In the genomic region with DNA sequence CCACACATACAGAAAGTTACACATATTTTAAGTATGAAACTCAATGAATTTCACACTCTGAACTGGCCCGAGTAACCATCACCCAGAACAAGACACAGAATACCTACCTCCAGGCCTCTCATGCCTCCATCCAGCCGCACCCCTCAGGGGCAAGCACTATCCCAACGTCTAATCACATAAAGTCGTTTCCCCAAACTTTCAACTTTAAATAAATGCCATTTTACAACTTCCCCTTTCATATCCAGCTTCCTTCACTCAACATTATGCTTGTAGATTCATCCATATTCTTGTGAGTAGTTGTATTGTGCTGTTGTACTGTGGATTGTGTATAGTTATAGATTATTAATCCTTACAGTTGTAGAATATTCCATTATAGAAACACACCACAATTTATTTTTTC, we compare ENCODE assay signal across 17 cellular contexts.
DNase-seq lines count a peak whose midpoint lies in the region; ATAC-seq and TF ChIP-seq lines count a peak whose summit lies in the region.
"Had no signal": no experiment of that assay in that cellular context is flagged by ENCODE, and none has a peak within 500 bp of the region (broad histone marks: within the 10 kb centered on the region; RNA-seq: fewer than 3 reads in every experiment).

No MANE protein-coding gene starts in this region.

- no CpG with 5 or more reads among the region's 4 CpGs for WGBS in H9 (ENCODE audit: extremely low coverage, insufficient read length, low lambda C conversion rate)

- H3K4ac ChIP-seq in H9 (ENCODE audit: low read depth, low read length), result no peak overlapping the region

- no peak overlapping the region for H3K27ac ChIP-seq in H9 (ENCODE audit: insufficient read length, low read depth, low read length)
- H3K27ac ChIP-seq: lower lobe of right lung had no signal

- H3K27me3 ChIP-seq in H9 (ENCODE audit: insufficient read depth, low read length), result no peaks in the 10 kb centered on the region
- H3K27me3 ChIP-seq: gastrocnemius medialis, transverse colon had no signal

- no peak overlapping the region for H4K5ac ChIP-seq in H9 (ENCODE audit: insufficient read length, low read depth, low read length)

- H3K23me2 ChIP-seq in H9 (ENCODE audit: insufficient read length, low read depth, low read length, poor library complexity, severe bottlenecking), result no peaks in the 10 kb centered on the region

- H3K4me1 ChIP-seq in H9 (ENCODE audit: insufficient read depth, low read length), result no peaks in the 10 kb centered on the region; the same call in 1 of the 2 replicates
- H3K4me1 ChIP-seq: lower lobe of right lung had no signal

- H3K36me3 Mint-ChIP-seq in activated naive CD8-positive, alpha-beta T cell, result no peaks in the 10 kb centered on the region
- peaks cover 2% of the 10 kb centered on the region for H3K36me3 Mint-ChIP-seq in activated naive CD8-positive, alpha-beta T cell treated with anti-CD3 and anti-CD28 coated beads for 36 hours
- no peaks in the 10 kb centered on the region for H3K36me3 Mint-ChIP-seq in activated CD4-positive, alpha-beta memory T cell treated with anti-CD3 and anti-CD28 coated beads, Interleukin-2, amount 10 ng/mL, durations not matched to agents 7 days and 5 days (ENCODE audit: low read depth)
- no peaks in the 10 kb centered on the region for H3K36me3 Mint-ChIP-seq in stimulated activated naive B cell treated with anti-CD40 and anti-IgM and Interleukin-4, amounts not matched to agents 10 μg/mL and 1 μg/mL and 100 μg/mL, for 72 hours
- no peaks in the 10 kb centered on the region; a peak in 1 of 7 replicates for H3K36me3 Mint-ChIP-seq in H9 (ENCODE audit: insufficient read depth in 1 of 3, low read depth in 3 of 3)
- H3K36me3 Mint-ChIP-seq in activated CD4-positive, alpha-beta T cell treated with anti-CD3 and anti-CD28 coated beads, Interleukin-2, amount 10 ng/mL, durations not matched to agents 7 days and 5 days (ENCODE audit: low read depth), result peaks cover 5% of the 10 kb centered on the region

- H3K27ac Mint-ChIP-seq in activated naive CD8-positive, alpha-beta T cell, result peak overlapping the region; percentile 42
- H3K27ac Mint-ChIP-seq in activated naive CD8-positive, alpha-beta T cell treated with anti-CD3 and anti-CD28 coated beads for 36 hours, result no peak overlapping the region
- H3K27ac Mint-ChIP-seq in activated CD4-positive, alpha-beta memory T cell treated with anti-CD3 and anti-CD28 coated beads, Interleukin-2, amount 10 ng/mL, durations not matched to agents 7 days and 5 days, result peak overlapping the region; percentile 47
- peak overlapping the region; percentile 78 for H3K27ac Mint-ChIP-seq in stimulated activated naive B cell treated with anti-CD40 and anti-IgM and Interleukin-4, amounts not matched to agents 10 μg/mL and 1 μg/mL and 100 μg/mL, for 72 hours
- H3K27ac Mint-ChIP-seq in H9, result no peak overlapping the region
- no peak overlapping the region for H3K27ac Mint-ChIP-seq in activated CD4-positive, alpha-beta T cell treated with anti-CD3 and anti-CD28 coated beads, Interleukin-2, amount 10 ng/mL, durations not matched to agents 7 days and 5 days

- no peak overlapping the region for H2BK20ac ChIP-seq in H9 (ENCODE audit: low read depth, low read length, poor library complexity, severe bottlenecking)

- H3T11ph ChIP-seq in H9 (ENCODE audit: low read length), result no peak overlapping the region

- no peak overlapping the region for H3K56ac ChIP-seq in H9 (ENCODE audit: insufficient read length, low read depth, low read length)

- no peak overlapping the region for H2AFZ ChIP-seq in H9 (ENCODE audit: low read length)

- no peaks in the 10 kb centered on the region for H3K9me3 Mint-ChIP-seq in activated naive CD8-positive, alpha-beta T cell (ENCODE audit: low read depth)
- H3K9me3 Mint-ChIP-seq in activated naive CD8-positive, alpha-beta T cell treated with anti-CD3 and anti-CD28 coated beads for 36 hours, result no peaks in the 10 kb centered on the region
- H3K9me3 Mint-ChIP-seq in activated CD4-positive, alpha-beta memory T cell treated with anti-CD3 and anti-CD28 coated beads, Interleukin-2, amount 10 ng/mL, durations not matched to agents 7 days and 5 days, result no peaks in the 10 kb centered on the region
- H3K9me3 Mint-ChIP-seq in stimulated activated naive B cell treated with anti-CD40 and anti-IgM and Interleukin-4, amounts not matched to agents 10 μg/mL and 1 μg/mL and 100 μg/mL, for 72 hours, result no peaks in the 10 kb centered on the region
- H3K9me3 Mint-ChIP-seq in H9, result no peaks in the 10 kb centered on the region
- peaks cover 6% of the 10 kb centered on the region for H3K9me3 Mint-ChIP-seq in activated CD4-positive, alpha-beta T cell treated with anti-CD3 and anti-CD28 coated beads, Interleukin-2, amount 10 ng/mL, durations not matched to agents 7 days and 5 days

- H2AK5ac ChIP-seq in H9 (ENCODE audit: insufficient read length, low read length), result no peak overlapping the region

- no peak overlapping the region for H3K18ac ChIP-seq in H9 (ENCODE audit: insufficient read length, low read depth, low read length)

- no peaks in the 10 kb centered on the region for H4K20me1 ChIP-seq in H9 (ENCODE audit: control insufficient read depth, insufficient read depth, insufficient read length)

- no peak overlapping the region for H4K8ac ChIP-seq in H9 (replicated peaks; ENCODE audit: insufficient read length, low read depth, low read length)

- no peak overlapping the region for H2BK120ac ChIP-seq in H9 (ENCODE audit: low read depth, low read length, poor library complexity, severe bottlenecking)

- H3K79me1 ChIP-seq in H9 (ENCODE audit: insufficient read depth, low read depth, low read length, poor library complexity, severe bottlenecking), result no peaks in the 10 kb centered on the region

- no peaks in the 10 kb centered on the region for H3K27me3 Mint-ChIP-seq in activated naive CD8-positive, alpha-beta T cell
- no peaks in the 10 kb centered on the region for H3K27me3 Mint-ChIP-seq in activated naive CD8-positive, alpha-beta T cell treated with anti-CD3 and anti-CD28 coated beads for 36 hours
- peaks cover 17% of the 10 kb centered on the region for H3K27me3 Mint-ChIP-seq in activated CD4-positive, alpha-beta memory T cell treated with anti-CD3 and anti-CD28 coated beads, Interleukin-2, amount 10 ng/mL, durations not matched to agents 7 days and 5 days
- H3K27me3 Mint-ChIP-seq in stimulated activated naive B cell treated with anti-CD40 and anti-IgM and Interleukin-4, amounts not matched to agents 10 μg/mL and 1 μg/mL and 100 μg/mL, for 72 hours, result no peaks in the 10 kb centered on the region
- peaks cover 4% of the 10 kb centered on the region; the same call in 1 of the 2 replicates for H3K27me3 Mint-ChIP-seq in H9 (ENCODE audit: low read depth)
- peaks cover 2% of the 10 kb centered on the region for H3K27me3 Mint-ChIP-seq in activated CD4-positive, alpha-beta T cell treated with anti-CD3 and anti-CD28 coated beads, Interleukin-2, amount 10 ng/mL, durations not matched to agents 7 days and 5 days

- CTCF ChIA-PET in activated CD4-positive, alpha-beta memory T cell treated with anti-CD3 and anti-CD28 coated beads, Interleukin-2, amount 10 ng/mL, durations not matched to agents 7 days and 5 days (lab: Charles Lee), result no interaction called here
- CTCF ChIA-PET in activated CD4-positive, alpha-beta T cell treated with anti-CD3 and anti-CD28 coated beads, Interleukin-2, amount 10 ng/mL, durations not matched to agents 7 days and 5 days (lab: Charles Lee), result interaction anchor here (1.0 to 1.3 kb wide), 2 partner anchors 20 to 191 kb away, joined by 3 to 5 read pairs; no protein-coding TSS in a partner anchor

- ATAC-seq in stimulated activated naive B cell treated with anti-CD40 and anti-IgM and Interleukin-4, amounts not matched to agents 10 μg/mL and 1 μg/mL and 100 μg/mL, for 72 hours (replicated peaks), result no peak
- ATAC-seq: gastrocnemius medialis, lower lobe of right lung, Right ventricle myocardium inferior had no signal

- H3K23ac ChIP-seq in H9 (ENCODE audit: insufficient read length, low read depth, low read length), result no peak overlapping the region

- H3K4me1 Mint-ChIP-seq in activated naive CD8-positive, alpha-beta T cell (ENCODE audit: low read depth), result peaks cover 21% of the 10 kb centered on the region
- peaks cover 23% of the 10 kb centered on the region for H3K4me1 Mint-ChIP-seq in activated naive CD8-positive, alpha-beta T cell treated with anti-CD3 and anti-CD28 coated beads for 36 hours
- peaks cover 30% of the 10 kb centered on the region for H3K4me1 Mint-ChIP-seq in activated CD4-positive, alpha-beta memory T cell treated with anti-CD3 and anti-CD28 coated beads, Interleukin-2, amount 10 ng/mL, durations not matched to agents 7 days and 5 days
- H3K4me1 Mint-ChIP-seq in stimulated activated naive B cell treated with anti-CD40 and anti-IgM and Interleukin-4, amounts not matched to agents 10 μg/mL and 1 μg/mL and 100 μg/mL, for 72 hours, result peaks cover 5 to 31% of the 10 kb centered on the region in 2 donors
- peaks cover 13 to 23% of the 10 kb centered on the region in 2 experiments; a peak in 3 of 4 replicates for H3K4me1 Mint-ChIP-seq in H9
- H3K4me1 Mint-ChIP-seq in activated CD4-positive, alpha-beta T cell treated with anti-CD3 and anti-CD28 coated beads, Interleukin-2, amount 10 ng/mL, durations not matched to agents 7 days and 5 days, result peaks cover 27% of the 10 kb centered on the region

- POLR2A ChIA-PET in activated CD4-positive, alpha-beta memory T cell treated with anti-CD3 and anti-CD28 coated beads, Interleukin-2, amount 10 ng/mL, durations not matched to agents 7 days and 5 days (lab: Charles Lee), result interaction anchor here (1.2 to 2.7 kb wide), 2 partner anchors 20 to 446 kb away, joined by 3 to 13 read pairs; no protein-coding TSS in a partner anchor
- POLR2A ChIA-PET in activated CD4-positive, alpha-beta T cell treated with anti-CD3 and anti-CD28 coated beads, Interleukin-2, amount 10 ng/mL, durations not matched to agents 7 days and 5 days (lab: Charles Lee), result interaction anchor here (0.6 kb wide), 1 partner anchor 273 kb away, joined by 3 read pairs; no protein-coding TSS in a partner anchor

- no peak overlapping the region for H4K91ac ChIP-seq in H9 (ENCODE audit: insufficient read length, low read depth, low read length)

- TF ChIP-seq CTCF in H9 (conservative IDR thresholded peaks at IDR 0.05), result no peak

- H2BK5ac ChIP-seq in H9 (ENCODE audit: insufficient read length, low read length), result no peak overlapping the region

- no peak overlapping the region for H2BK15ac ChIP-seq in H9 (ENCODE audit: low read depth, low read length)

- no peak overlapping the region for H3K14ac ChIP-seq in H9 (ENCODE audit: insufficient read depth, low read length)

- no peak overlapping the region for H3K4me3 Mint-ChIP-seq in activated naive CD8-positive, alpha-beta T cell
- no peak overlapping the region for H3K4me3 Mint-ChIP-seq in activated naive CD8-positive, alpha-beta T cell treated with anti-CD3 and anti-CD28 coated beads for 36 hours
- H3K4me3 Mint-ChIP-seq in activated CD4-positive, alpha-beta memory T cell treated with anti-CD3 and anti-CD28 coated beads, Interleukin-2, amount 10 ng/mL, durations not matched to agents 7 days and 5 days, result no peak overlapping the region
- H3K4me3 Mint-ChIP-seq in stimulated activated naive B cell treated with anti-CD40 and anti-IgM and Interleukin-4, amounts not matched to agents 10 μg/mL and 1 μg/mL and 100 μg/mL, for 72 hours, result peak overlapping the region; percentile 44 to 47
- no peak overlapping the region for H3K4me3 Mint-ChIP-seq in H9
- no peak overlapping the region for H3K4me3 Mint-ChIP-seq in activated CD4-positive, alpha-beta T cell treated with anti-CD3 and anti-CD28 coated beads, Interleukin-2, amount 10 ng/mL, durations not matched to agents 7 days and 5 days

- H3K4me2 ChIP-seq in H9 (ENCODE audit: insufficient read depth, insufficient read length, low read length), result no peak overlapping the region

- no peak overlapping the region for H2BK12ac ChIP-seq in H9 (ENCODE audit: insufficient read length, low read depth, low read length)

- no peak for DNase-seq in activated naive CD8-positive, alpha-beta T cell treated with anti-CD3 and anti-CD28 coated beads for 36 hours
- DNase-seq in NOMO-1 treated with DMSO at 0.1 percent for 48 hours (lab: John Stamatoyannopoulos, UW; ENCODE audit: unreplicated experiment) (peak; percentile 91), H9 (no peak), GOT3 (lab: John Stamatoyannopoulos, UW) (no peak)
- no peak for DNase-seq in activated CD4-positive, alpha-beta memory T cell treated with anti-CD3 and anti-CD28 coated beads, Interleukin-2, amount 10 ng/mL, durations not matched to agents 7 days and 5 days
- DNase-seq in stimulated activated naive B cell treated with anti-CD40 and anti-IgM and Interleukin-4, amounts not matched to agents 10 μg/mL and 1 μg/mL and 100 μg/mL, for 72 hours, result no peak
- DNase-seq in activated CD4-positive, alpha-beta T cell treated with anti-CD3 and anti-CD28 coated beads, Interleukin-2, amount 10 ng/mL, durations not matched to agents 7 days and 5 days, result no peak
- DNase-seq: ACHN; cerebellar nuclear complex; gastrocnemius medialis; lower lobe of right lung; NCI-H2081 treated with DMSO at 0.1 percent for 48 hours; right cardiac atrium; stimulated activated CD4-positive, alpha-beta T cell treated with anti-CD3 and anti-CD28 coated beads, Interleukin-1b, Interleukin-23, amount 100 ng/mL, for 48 hours; transverse colon had no signal

- no peak overlapping the region for H3K9ac ChIP-seq in H9 (ENCODE audit: extremely low read depth, insufficient read length, low read length)

- H3K9me3 ChIP-seq in H9 (ENCODE audit: control insufficient read depth, low read depth, low read length), result no peaks in the 10 kb centered on the region
- H3K9me3 ChIP-seq: gastrocnemius medialis, lower lobe of right lung, transverse colon had no signal

- no peaks in the 10 kb centered on the region for H3K79me2 ChIP-seq in H9 (ENCODE audit: insufficient read depth, low read length)

Comparison
In these comparisons a context has a peak if more than half of its experiments do, and no peak if none do; other contexts are left out.
1. H3K27ac Mint-ChIP-seq: peak in activated naive CD8-positive, alpha-beta T cell (single experiment), activated CD4-positive, alpha-beta memory T cell treated with anti-CD3 and anti-CD28 coated beads, Interleukin-2, amount 10 ng/mL, durations not matched to agents 7 days and 5 days (single experiment) and stimulated activated naive B cell treated with anti-CD40 and anti-IgM and Interleukin-4, amounts not matched to agents 10 μg/mL and 1 μg/mL and 100 μg/mL, for 72 hours (single experiment); none in activated naive CD8-positive, alpha-beta T cell treated with anti-CD3 and anti-CD28 coated beads for 36 hours (single experiment), H9 (0 of 3) and activated CD4-positive, alpha-beta T cell treated with anti-CD3 and anti-CD28 coated beads, Interleukin-2, amount 10 ng/mL, durations not matched to agents 7 days and 5 days (single experiment).
2. H3K4me3 Mint-ChIP-seq: peak in stimulated activated naive B cell treated with anti-CD40 and anti-IgM and Interleukin-4, amounts not matched to agents 10 μg/mL and 1 μg/mL and 100 μg/mL, for 72 hours (2 of 2); none in activated naive CD8-positive, alpha-beta T cell (single experiment), activated naive CD8-positive, alpha-beta T cell treated with anti-CD3 and anti-CD28 coated beads for 36 hours (single experiment), activated CD4-positive, alpha-beta memory T cell treated with anti-CD3 and anti-CD28 coated beads, Interleukin-2, amount 10 ng/mL, durations not matched to agents 7 days and 5 days (single experiment), H9 (0 of 2) and activated CD4-positive, alpha-beta T cell treated with anti-CD3 and anti-CD28 coated beads, Interleukin-2, amount 10 ng/mL, durations not matched to agents 7 days and 5 days (single experiment).